2 cellular contexts compared by ENCODE assay signal in genomic region chr12:30520285-30520684, GRCh38.
A peak's percentile ranks its signal among the peaks of the same experiment; 100 is the strongest.
DNase-seq lines count a peak whose midpoint lies in the region; ATAC-seq, FAIRE-seq and TF ChIP-seq lines count a peak whose summit lies in the region.
"Not testable (repeated sequence)": the region's sequence is repeated elsewhere in the genome, so short reads cannot be mapped to it uniquely, and the experiment has no call there.

No MANE protein-coding gene starts in this region.

- not testable (repeated sequence) for TF ChIP-seq RAD21 in K562 (CRISPR knock-in tag; conservative IDR thresholded peaks at IDR 0.05 in 1 of 2, IDR thresholded peaks at IDR 0.05 in 1 of 2)

- not testable (repeated sequence) for TF ChIP-seq POLR2A in K562 (conservative IDR thresholded peaks at IDR 0.05)

- H3K27ac ChIP-seq in HEK293 (ENCODE audit: extremely low read depth, low read depth, low read length); K562 (ENCODE audit: extremely low read depth, low read depth, low read length): not testable (repeated sequence)

- not testable (repeated sequence) for FAIRE-seq in K562 (lab: Jason Lieb, UNC)

- H3K9ac ChIP-seq in K562 (ENCODE audit: insufficient read depth in 1 of 2, low read depth in 2 of 2, low read length in 2 of 2) = not testable (repeated sequence)

- not testable (repeated sequence) for H3K9me3 ChIP-seq in HEK293 (ENCODE audit: control insufficient read depth, insufficient read depth, low read depth, low read length); K562 (replicated peaks; ENCODE audit: control insufficient read depth, insufficient read depth, low read depth, low read length)

- POLR2A ChIA-PET in HEK293 (lab: Yijun Ruan, JAX); K562 (lab: Yijun Ruan, JAX): not testable (repeated sequence)

- not testable (repeated sequence) for TF ChIP-seq CTCF in HEK293 (tag by site-specific recombination; IDR thresholded peaks at IDR 0.05); K562 (IDR thresholded peaks at IDR 0.05 in 2 of 3, conservative IDR thresholded peaks at IDR 0.05 in 1 of 3; ENCODE audit: insufficient read depth in 2 of 3, low read depth in 1 of 3, low read length in 3 of 3)

- H4K20me1 ChIP-seq in K562 (replicated peaks; ENCODE audit: control insufficient read depth, insufficient read depth, low read length) = not testable (repeated sequence)

- not testable (repeated sequence) for H3K4me2 ChIP-seq in K562 (ENCODE audit: insufficient read depth, low read length)

- not testable (repeated sequence) for DNase-seq in K562 (ENCODE audit: extremely low read depth in 1 of 4, low spot score in 3 of 4)

- CTCF ChIA-PET in HEK293 (lab: Yijun Ruan, JAX); K562 (lab: Yijun Ruan, JAX; ENCODE audit: low intra/inter-chr PET ratio): not testable (repeated sequence)

- not testable (repeated sequence) for H3K27me3 ChIP-seq in K562 (ENCODE audit: control insufficient read depth in 2 of 2, insufficient read depth in 2 of 2, low read length in 2 of 2)

- not testable (repeated sequence) for TF ChIP-seq EP300 in K562 (IDR thresholded peaks at IDR 0.05; ENCODE audit: low read length)

- not testable (repeated sequence) for H3K79me2 ChIP-seq in K562 (ENCODE audit: control insufficient read depth, insufficient read depth, low read length)

- WGBS in K562 (ENCODE audit: insufficient coverage, low coverage, missing lambda C conversion rate) = no CpG with 5 or more reads among the region's 4 CpGs

- H3K36me3 ChIP-seq in HEK293 (ENCODE audit: control insufficient read depth in 2 of 2, insufficient read depth in 1 of 2, low read length in 2 of 2); K562 (ENCODE audit: control insufficient read depth, insufficient read depth, low read length): not testable (repeated sequence)

- H2AFZ ChIP-seq in K562 (ENCODE audit: low read depth, low read length) = not testable (repeated sequence)

- not testable (repeated sequence) for H3K4me1 ChIP-seq in HEK293 (ENCODE audit: control insufficient read depth, insufficient read depth, low read length); K562 (replicated peaks in 1 of 2; ENCODE audit: control insufficient read depth in 2 of 2, insufficient read depth in 2 of 2, low read length in 2 of 2)

- H3K9me1 ChIP-seq in K562 (ENCODE audit: control insufficient read depth, insufficient read depth, low read length) = not testable (repeated sequence)

- not testable (repeated sequence) for H3K4me3 ChIP-seq in HEK293 (ENCODE audit: low read depth, low read length); K562

- BruUV-seq in K562 (replicated peaks; lab: Mats Ljungman, UMichigan) = not testable (repeated sequence)

- not testable (repeated sequence) for ATAC-seq in K562

- intact Hi-C loops in K562 (cut with micrococcal nuclease) = not testable (repeated sequence)

- in situ Hi-C loops in K562 (cut with MboI) = not testable (repeated sequence)

TF ChIP-seq in HEK293, 187 proteins besides CTCF, POLR2A, EP300 and RAD21:
- peak; percentile 63; the same call in 1 of the 2 replicates for TF ChIP-seq ZNF146 (tag by site-specific recombination; IDR thresholded peaks at IDR 0.05)

TF ChIP-seq in K562, 482 proteins besides CTCF, POLR2A, EP300 and RAD21:
- peak; percentile 51; the same call in 1 of the 2 replicates for TF ChIP-seq BCOR (IDR thresholded peaks at IDR 0.05)
- TF ChIP-seq KDM1A (IDR thresholded peaks at IDR 0.05) = 0 out of 4 replicates have a peak, but pooled peaks of 1 of the 2 experiments have one; percentile 8
